In the genomic region with DNA sequence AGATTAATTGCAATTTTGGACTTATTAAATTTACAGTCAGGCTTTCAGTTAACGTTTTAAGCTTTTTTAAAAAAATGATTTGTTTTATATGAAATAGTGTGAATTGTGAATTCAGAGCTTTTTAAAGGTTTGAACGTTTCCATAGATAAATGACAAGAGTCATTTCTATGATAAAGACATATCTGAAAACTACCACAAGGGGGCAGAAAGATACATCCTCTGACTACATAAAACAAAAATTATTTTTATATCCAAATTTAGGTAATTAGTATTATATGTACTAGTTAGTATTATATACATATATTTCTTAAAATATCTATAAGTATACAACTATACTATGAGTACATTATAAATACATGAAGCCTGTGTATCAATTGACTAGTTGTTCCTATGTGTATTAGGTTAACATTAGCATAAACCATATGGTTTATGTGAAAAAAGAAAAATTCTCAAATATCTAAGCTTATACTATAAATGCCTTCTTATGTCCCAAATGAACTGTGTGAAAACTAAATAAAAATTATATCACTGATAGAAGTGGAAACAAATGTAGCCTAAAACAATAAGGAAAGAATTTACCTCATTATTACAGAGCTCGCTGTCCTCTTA, we compare ENCODE assay signal across 8 cellular contexts.
DNase-seq lines count a peak whose midpoint lies in the region; ATAC-seq and TF ChIP-seq lines count a peak whose summit lies in the region.

No MANE protein-coding gene starts in this region.

- H3K4me2 ChIP-seq in hepatocyte = no peak overlapping the region

- CTCF ChIA-PET in A673 (lab: Charles Lee) = interaction anchor here (0.9 to 2.4 kb wide), 2 partner anchors 314 to 1537 kb away, joined by 3 to 7 read pairs; no protein-coding TSS in a partner anchor

- no peaks in the 10 kb centered on the region for H4K20me1 ChIP-seq in hepatocyte (ENCODE audit: insufficient read depth, poor library complexity, severe bottlenecking)

- no peaks in the 10 kb centered on the region for H3K27me3 ChIP-seq in A673 (replicated peaks; ENCODE audit: insufficient read depth, low read depth, low read length, poor library complexity)
- no peaks in the 10 kb centered on the region for H3K27me3 ChIP-seq in hepatocyte

- intact Hi-C loops in A673 (cut with micrococcal nuclease; ENCODE audit: unreplicated experiment) = loop anchor here (2.0 to 5.0 kb wide), 5 partner anchors 155 to 1704 kb away; a partner anchor contains a TSS

- BruUV-seq in A673 (replicated peaks; lab: Mats Ljungman, UMichigan) = no TSS peak

- no peaks in the 10 kb centered on the region for H3K4me1 ChIP-seq in A673 (ENCODE audit: insufficient read depth, low read length, poor library complexity, severe bottlenecking)
- H3K4me1 ChIP-seq in hepatocyte (ENCODE audit: insufficient read depth) = no peaks in the 10 kb centered on the region

- POLR2A ChIA-PET in A673 (lab: Charles Lee; ENCODE audit: low non-redundant PET) = no interaction called here

- no peaks in the 10 kb centered on the region for H3K79me2 ChIP-seq in hepatocyte

- 40% methylated on average over 3 of the region's 3 CpGs for WGBS in hepatocyte (ENCODE audit: low lambda C conversion rate, missing lambda C conversion rate)

- in situ Hi-C loops in SK-MEL-5 (cut with HindIII; ENCODE audit: low pct_unique_long_range_greater_than_20kb, low sequenced_read_pairs) = no loop called here

- ATAC-seq in HG02973 (IDR thresholded peaks at IDR 0.05; ENCODE audit: unreplicated experiment) = no peak
- ATAC-seq in GM18861 (IDR thresholded peaks at IDR 0.05; ENCODE audit: unreplicated experiment) = no peak

- H3K36me3 ChIP-seq in A673 (ENCODE audit: insufficient read depth, low read length, poor library complexity, severe bottlenecking) = no peaks in the 10 kb centered on the region
- H3K36me3 ChIP-seq in hepatocyte (replicated peaks; ENCODE audit: insufficient read depth, low read depth) = no peaks in the 10 kb centered on the region

- H3K27ac ChIP-seq in A673 (ENCODE audit: low read depth, low read length, poor library complexity, severe bottlenecking) = no peak overlapping the region
- no peak overlapping the region for H3K27ac ChIP-seq in hepatocyte

- no peaks in the 10 kb centered on the region for H3K9me2 ChIP-seq in hepatocyte (replicated peaks; ENCODE audit: insufficient read depth)

- H3K4me3 ChIP-seq in A673 (ENCODE audit: low read depth, low read length, poor library complexity, severe bottlenecking) (no peak overlapping the region), hepatocyte (no peak overlapping the region)

- DNase-seq in A673 (ENCODE audit: low spot score) (peak; percentile 41), GM10266 (ENCODE audit: extremely low spot score) (no peak), SK-MEL-5 (ENCODE audit: low read depth, low spot score) (peak; percentile 55), hepatocyte (ENCODE audit: low spot score) (peak; percentile 46), cortex of kidney (lab: John Stamatoyannopoulos, UW) (no peak), HuH-7 (ENCODE audit: low spot score) (no peak)

- peak; percentile 62 for TF ChIP-seq CTCF in A673 (conservative IDR thresholded peaks at IDR 0.05; ENCODE audit: low read depth, low read length)
- peak; percentile 29 for TF ChIP-seq CTCF in GM10266 (IDR thresholded peaks at IDR 0.05; ENCODE audit: control insufficient read depth, insufficient read depth, low read depth, missing control alignments)
- peak; percentile 79 for TF ChIP-seq CTCF in hepatocyte (IDR thresholded peaks at IDR 0.05; ENCODE audit: poor library complexity)

- H3K9me3 ChIP-seq in A673 (ENCODE audit: low read depth, low read length, poor library complexity, severe bottlenecking) (no peaks in the 10 kb centered on the region), hepatocyte (ENCODE audit: low read depth) (no peaks in the 10 kb centered on the region)

- no peak overlapping the region for H2AFZ ChIP-seq in hepatocyte

Comparison
In these comparisons a context has a peak if more than half of its experiments do, and no peak if none do; other contexts are left out.
1. DNase-seq: peak in A673 (single experiment), SK-MEL-5 (single experiment) and hepatocyte (single experiment); none in GM10266 (single experiment), cortex of kidney (single experiment) and HuH-7 (single experiment).
2. CTCF ChIP-seq: peak in every context shown above with its lines; median percentile 79 in hepatocyte; 62 in A673; 29 in GM10266.